Comparison of ENCODE assay signal across 1 cellular context in genomic region chr12:51008329-51008728, GRCh38.
TF ChIP-seq lines count a peak whose summit lies in the region.

No MANE protein-coding gene starts in this region.

TF ChIP-seq in GM23338, 12 proteins besides CTCF, POLR2A, EP300 and RAD21 (continued from another document):
- TF ChIP-seq REST (IDR thresholded peaks at IDR 0.05; ENCODE audit: unreplicated experiment) (no peak), NANOG (IDR thresholded peaks at IDR 0.05; ENCODE audit: borderline replicate concordance) (no peak), ZNF114 (CRISPR knock-in tag; IDR thresholded peaks at IDR 0.05) (no peak), EZH2 (IDR thresholded peaks at IDR 0.05; ENCODE audit: low read depth, unreplicated experiment) (no peak), ETS1 (IDR thresholded peaks at IDR 0.05) (no peak), CREB1 (CRISPR knock-in tag; IDR thresholded peaks at IDR 0.05; ENCODE audit: low read depth) (no peak), POLR2AphosphoS5 (IDR thresholded peaks at IDR 0.05; ENCODE audit: low read depth) (no peak), EZH2phosphoT487 (IDR thresholded peaks at IDR 0.05; ENCODE audit: unreplicated experiment) (no peak), ZNF331 (CRISPR knock-in tag; IDR thresholded peaks at IDR 0.05; ENCODE audit: low read depth) (no peak)
- TF ChIP-seq, protein P1, sequence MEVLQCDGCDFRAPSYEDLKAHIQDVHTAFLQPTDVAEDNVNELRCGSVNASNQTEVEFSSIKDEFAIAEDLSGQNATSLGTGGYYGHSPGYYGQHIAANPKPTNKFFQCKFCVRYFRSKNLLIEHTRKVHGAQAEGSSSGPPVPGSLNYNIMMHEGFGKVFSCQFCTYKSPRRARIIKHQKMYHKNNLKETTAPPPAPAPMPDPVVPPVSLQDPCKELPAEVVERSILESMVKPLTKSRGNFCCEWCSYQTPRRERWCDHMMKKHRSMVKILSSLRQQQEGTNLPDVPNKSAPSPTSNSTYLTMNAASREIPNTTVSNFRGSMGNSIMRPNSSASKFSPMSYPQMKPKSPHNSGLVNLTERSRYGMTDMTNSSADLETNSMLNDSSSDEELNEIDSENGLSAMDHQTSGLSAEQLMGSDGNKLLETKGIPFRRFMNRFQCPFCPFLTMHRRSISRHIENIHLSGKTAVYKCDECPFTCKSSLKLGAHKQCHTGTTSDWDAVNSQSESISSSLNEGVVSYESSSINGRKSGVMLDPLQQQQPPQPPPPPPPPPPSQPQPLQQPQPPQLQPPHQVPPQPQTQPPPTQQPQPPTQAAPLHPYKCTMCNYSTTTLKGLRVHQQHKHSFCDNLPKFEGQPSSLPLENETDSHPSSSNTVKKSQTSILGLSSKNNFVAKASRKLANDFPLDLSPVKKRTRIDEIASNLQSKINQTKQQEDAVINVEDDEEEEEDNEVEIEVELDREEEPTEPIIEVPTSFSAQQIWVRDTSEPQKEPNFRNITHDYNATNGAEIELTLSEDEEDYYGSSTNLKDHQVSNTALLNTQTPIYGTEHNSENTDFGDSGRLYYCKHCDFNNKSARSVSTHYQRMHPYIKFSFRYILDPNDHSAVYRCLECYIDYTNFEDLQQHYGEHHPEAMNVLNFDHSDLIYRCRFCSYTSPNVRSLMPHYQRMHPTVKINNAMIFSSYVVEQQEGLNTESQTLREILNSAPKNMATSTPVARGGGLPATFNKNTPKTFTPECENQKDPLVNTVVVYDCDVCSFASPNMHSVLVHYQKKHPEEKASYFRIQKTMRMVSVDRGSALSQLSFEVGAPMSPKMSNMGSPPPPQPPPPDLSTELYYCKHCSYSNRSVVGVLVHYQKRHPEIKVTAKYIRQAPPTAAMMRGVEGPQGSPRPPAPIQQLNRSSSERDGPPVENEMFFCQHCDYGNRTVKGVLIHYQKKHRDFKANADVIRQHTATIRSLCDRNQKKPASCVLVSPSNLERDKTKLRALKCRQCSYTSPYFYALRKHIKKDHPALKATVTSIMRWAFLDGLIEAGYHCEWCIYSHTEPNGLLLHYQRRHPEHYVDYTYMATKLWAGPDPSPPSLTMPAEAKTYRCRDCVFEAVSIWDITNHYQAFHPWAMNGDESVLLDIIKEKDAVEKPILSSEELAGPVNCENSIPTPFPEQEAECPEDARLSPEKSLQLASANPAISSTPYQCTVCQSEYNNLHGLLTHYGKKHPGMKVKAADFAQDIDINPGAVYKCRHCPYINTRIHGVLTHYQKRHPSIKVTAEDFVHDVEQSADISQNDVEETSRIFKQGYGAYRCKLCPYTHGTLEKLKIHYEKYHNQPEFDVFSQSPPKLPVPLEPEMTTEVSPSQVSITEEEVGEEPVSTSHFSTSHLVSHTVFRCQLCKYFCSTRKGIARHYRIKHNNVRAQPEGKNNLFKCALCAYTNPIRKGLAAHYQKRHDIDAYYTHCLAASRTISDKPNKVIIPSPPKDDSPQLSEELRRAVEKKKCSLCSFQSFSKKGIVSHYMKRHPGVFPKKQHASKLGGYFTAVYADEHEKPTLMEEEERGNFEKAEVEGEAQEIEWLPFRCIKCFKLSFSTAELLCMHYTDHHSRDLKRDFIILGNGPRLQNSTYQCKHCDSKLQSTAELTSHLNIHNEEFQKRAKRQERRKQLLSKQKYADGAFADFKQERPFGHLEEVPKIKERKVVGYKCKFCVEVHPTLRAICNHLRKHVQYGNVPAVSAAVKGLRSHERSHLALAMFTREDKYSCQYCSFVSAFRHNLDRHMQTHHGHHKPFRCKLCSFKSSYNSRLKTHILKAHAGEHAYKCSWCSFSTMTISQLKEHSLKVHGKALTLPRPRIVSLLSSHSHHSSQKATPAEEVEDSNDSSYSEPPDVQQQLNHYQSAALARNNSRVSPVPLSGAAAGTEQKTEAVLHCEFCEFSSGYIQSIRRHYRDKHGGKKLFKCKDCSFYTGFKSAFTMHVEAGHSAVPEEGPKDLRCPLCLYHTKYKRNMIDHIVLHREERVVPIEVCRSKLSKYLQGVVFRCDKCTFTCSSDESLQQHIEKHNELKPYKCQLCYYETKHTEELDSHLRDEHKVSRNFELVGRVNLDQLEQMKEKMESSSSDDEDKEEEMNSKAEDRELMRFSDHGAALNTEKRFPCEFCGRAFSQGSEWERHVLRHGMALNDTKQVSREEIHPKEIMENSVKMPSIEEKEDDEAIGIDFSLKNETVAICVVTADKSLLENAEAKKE (CRISPR knock-in tag; IDR thresholded peaks at IDR 0.05): no peak
